Comparison of ENCODE assay signal across 10 cellular contexts in the genomic region with DNA sequence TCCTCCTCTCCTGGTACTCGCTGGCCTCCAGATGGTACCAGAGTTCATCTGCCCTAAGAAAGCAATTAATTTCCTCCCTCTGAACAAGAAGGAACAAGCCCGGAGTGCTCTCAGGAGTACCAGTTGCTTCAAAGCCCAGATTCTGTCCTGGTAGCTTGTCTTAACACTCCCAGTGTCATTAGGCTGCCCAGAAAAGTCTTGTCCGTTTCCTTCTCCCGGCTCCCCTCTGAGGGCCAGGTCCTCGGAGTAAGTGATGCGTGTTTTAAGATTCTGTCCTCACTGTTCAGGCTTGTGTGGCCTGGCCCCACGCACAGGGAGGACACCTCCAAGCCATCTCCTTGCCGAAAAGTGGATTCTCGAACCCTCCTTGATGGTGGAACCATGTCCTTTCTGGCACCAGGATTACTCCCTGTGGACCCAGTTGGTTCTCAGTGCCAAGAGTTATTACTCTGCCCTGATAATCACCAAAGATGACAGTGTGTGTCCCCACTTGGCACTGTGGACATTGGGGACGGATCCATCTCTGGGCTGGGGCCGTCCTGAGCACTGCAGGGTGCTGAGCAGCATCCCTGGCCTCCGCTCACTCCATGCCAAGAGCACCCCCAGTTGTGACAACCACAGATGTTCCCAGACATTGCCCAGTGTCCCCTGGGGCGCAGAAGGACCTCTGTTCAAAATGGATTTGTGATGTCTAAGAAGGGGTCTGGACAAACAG. TPM values are rescaled to one million over a fixed set of nuclear protein-coding genes. Genes with fewer than 3 reads are reported as not detected.
DNase-seq lines count a peak whose midpoint lies in the region; ATAC-seq lines count a peak whose summit lies in the region.
"Had no signal": no experiment of that assay in that cellular context is flagged by ENCODE, and none has a peak within 500 bp of the region (broad histone marks: within the 10 kb centered on the region; RNA-seq: fewer than 3 reads in every experiment).

No MANE protein-coding gene starts in this region.

- no peak for DNase-seq in GM23248
- peak; percentile 42 for DNase-seq in left lobe of liver (ENCODE audit: low spot score)
- DNase-seq in NOMO-1 treated with DMSO at 0.1 percent for 48 hours (lab: John Stamatoyannopoulos, UW; ENCODE audit: unreplicated experiment), result no peak
- no peak for DNase-seq in AML-193 (lab: John Stamatoyannopoulos, UW)
- no peak for DNase-seq in midbrain (lab: John Stamatoyannopoulos, UW)
- DNase-seq: activated CD4-positive, alpha-beta T cell treated with anti-CD3 and anti-CD28 coated beads for 4 hours had no signal

- peaks cover 38% of the 10 kb centered on the region for H3F3A ChIP-seq in GM23248 (ENCODE audit: insufficient read depth)

- H3K27ac ChIP-seq in GM23248, result peak overlapping the region; percentile 98
- peak overlapping the region; percentile 86 for H3K27ac ChIP-seq in angular gyrus (ENCODE audit: low read depth, low read length)
- peak overlapping the region; percentile 95 for H3K27ac ChIP-seq in skeletal muscle tissue (ENCODE audit: low read depth, low read length)
- H3K27ac ChIP-seq: cardiac muscle cell had no signal

- ATAC-seq in left lobe of liver (no peak), GM19035 (IDR thresholded peaks at IDR 0.05; ENCODE audit: unreplicated experiment) (no peak)

- H3K9ac ChIP-seq in GM23248 (peak overlapping the region; percentile 89), skeletal muscle tissue (ENCODE audit: low read depth in 1 of 3, low read length in 3 of 3) (peak overlapping the region; percentile 57 to 76 (median 60))

- H3K4me2 ChIP-seq in GM23248 (ENCODE audit: unreplicated experiment), result peak overlapping the region; percentile 78

- 0 out of 2 replicates have a peak overlapping the region, but pooled peaks have one; percentile 16 for H3K4me3 ChIP-seq in GM23248
- H3K4me3 ChIP-seq in skeletal muscle tissue (ENCODE audit: low read length in 3 of 3), result peak overlapping the region in 2 of 3 donors; percentile 37 to 41
- H3K4me3 ChIP-seq: cardiac muscle cell had no signal

- no peaks in the 10 kb centered on the region for H3K9me3 ChIP-seq in GM23248 (ENCODE audit: low read depth)
- no peaks in the 10 kb centered on the region for H3K9me3 ChIP-seq in skeletal muscle tissue (ENCODE audit: control insufficient read depth in 3 of 3, low read length in 3 of 3)

- H3K4me1 ChIP-seq in GM23248 (ENCODE audit: insufficient read depth) (peaks cover 35% of the 10 kb centered on the region), skeletal muscle tissue (ENCODE audit: control insufficient read depth in 3 of 3, insufficient read depth in 3 of 3, low read length in 3 of 3) (peaks cover 38 to 48% (median 47%) of the 10 kb centered on the region in 3 donors)

- H3K9me2 ChIP-seq in GM23248 (ENCODE audit: insufficient read depth), result no peaks in the 10 kb centered on the region

- in situ Hi-C loops in GM23248 (cut with MboI), result loop anchor here (10.0 kb wide), 1 partner anchor 47 kb away; no protein-coding TSS in a partner anchor

- H2AFZ ChIP-seq in GM23248, result peak overlapping the region; percentile 43; the same call in 1 of the 2 replicates

- no peaks in the 10 kb centered on the region for H3K27me3 ChIP-seq in GM23248 (replicated peaks; ENCODE audit: insufficient read depth)
- peaks cover 0 to 4% (median 0%) of the 10 kb centered on the region in 3 donors for H3K27me3 ChIP-seq in skeletal muscle tissue (ENCODE audit: control insufficient read depth in 3 of 3, insufficient read depth in 3 of 3, low read length in 3 of 3)
- H3K27me3 ChIP-seq: cardiac muscle cell had no signal

- no peaks in the 10 kb centered on the region for H4K20me1 ChIP-seq in GM23248 (ENCODE audit: insufficient read depth)

- peaks cover 18% of the 10 kb centered on the region for H3K79me2 ChIP-seq in GM23248 (ENCODE audit: insufficient read depth)

- WGBS in GM23248 (ENCODE audit: low coverage in 1 of 2, low lambda C conversion rate in 2 of 2, missing lambda C conversion rate in 2 of 2), 2 experiments, result 41 to 42% methylated on average over 13 of the region's 13 CpGs

- H3K36me3 ChIP-seq in GM23248 (ENCODE audit: low read depth) (no peaks in the 10 kb centered on the region), skeletal muscle tissue (ENCODE audit: control insufficient read depth in 3 of 3, insufficient read depth in 3 of 3, low read length in 3 of 3) (no peaks in the 10 kb centered on the region)
- H3K36me3 ChIP-seq: cardiac muscle cell had no signal

RNA-seq across cellular contexts. Expression of a gene that starts 52.5 kb away (rescaled TPM):
- total RNA-seq in GM23248 (2014; rRNA removed; shearing (Covaris generic)), result 10.2 and 13.1 TPM in 2 replicates
- 11.3 and 11.7 TPM in 2 replicates for polyA plus RNA-seq in GM23248 (2016; fragmentation: Nextera tagmentation; extraction: Ambion mirVana)
- total RNA-seq in left lobe of liver, result 2.3 TPM
- total RNA-seq in skeletal muscle tissue, result 5.2 TPM
